In the genomic region with DNA sequence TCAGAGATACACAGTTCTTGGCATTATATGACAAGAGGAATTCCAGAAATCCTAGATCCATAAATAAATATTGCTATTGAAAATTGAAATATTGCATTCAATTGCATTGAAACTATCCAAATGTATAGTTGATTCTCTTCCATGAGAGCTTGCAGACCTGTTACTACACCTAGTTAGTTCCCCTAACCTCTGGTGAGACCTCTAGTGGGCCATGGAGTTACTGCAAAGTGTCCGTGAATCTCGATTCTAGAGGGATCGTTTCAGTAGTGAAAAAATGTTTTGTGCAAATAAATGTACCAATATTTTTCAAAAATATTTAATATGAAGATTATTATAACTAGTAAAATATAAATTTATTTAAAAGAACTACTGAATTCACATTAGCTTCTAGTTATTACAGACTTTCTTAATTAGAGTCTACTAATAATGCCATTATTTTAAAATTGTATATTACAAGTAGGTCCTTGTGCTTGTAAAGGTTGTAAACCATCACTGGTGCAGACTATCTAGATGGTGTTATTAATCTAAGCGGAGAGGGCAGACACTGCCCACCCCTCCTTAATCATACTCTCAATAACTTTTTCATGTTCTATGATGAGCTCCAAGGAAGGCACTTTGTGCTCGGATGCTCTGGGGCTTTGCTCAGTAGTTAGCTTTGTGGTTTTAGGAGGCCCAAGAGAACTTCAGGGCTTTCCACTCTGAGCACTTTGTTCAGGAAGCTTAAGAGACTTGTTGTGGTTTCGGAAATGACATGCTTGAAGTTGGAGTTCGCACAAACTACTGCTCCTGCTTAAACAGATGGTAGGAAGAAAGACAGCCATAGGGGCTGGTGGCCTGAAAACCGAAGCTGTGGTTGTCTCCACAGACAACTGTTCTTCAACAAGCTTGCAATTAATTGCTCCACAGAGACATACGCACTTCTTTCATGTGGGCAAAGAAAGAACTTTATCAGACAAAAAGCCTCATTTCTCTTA, we compare ENCODE assay signal across 8 cellular contexts. TPM values are rescaled to one million over a fixed set of nuclear protein-coding genes. Genes with fewer than 3 reads are reported as not detected.
DNase-seq lines count a peak whose midpoint lies in the region; ATAC-seq, FAIRE-seq and TF ChIP-seq lines count a peak whose summit lies in the region.

No MANE protein-coding gene starts in this region.

- CTCF ChIA-PET in BJ (lab: Yijun Ruan, JAX) (interaction anchor here (0.8 to 3.4 kb wide), 50 partner anchors 8 to 751 kb away, joined by 3 to 32 read pairs (median 4); a partner anchor contains a TSS), endothelial cell of umbilical vein (lab: Charles Lee) (interaction anchor here (0.7 to 4.9 kb wide), 33 partner anchors 10 to 756 kb away, joined by 3 to 139 read pairs (median 4); a partner anchor contains a TSS)

- TF ChIP-seq POLR2A in endothelial cell of umbilical vein (IDR thresholded peaks at IDR 0.05; ENCODE audit: low read depth, low read length): no peak

- H3K9me3 ChIP-seq in endothelial cell of umbilical vein (replicated peaks; ENCODE audit: control insufficient read depth, insufficient read depth, low read length): no peaks in the 10 kb centered on the region

- no peak overlapping the region for H3K27ac Mint-ChIP-seq in osteocyte (ENCODE audit: unreplicated experiment)

- peak; percentile 84 for FAIRE-seq in endothelial cell of umbilical vein (lab: Jason Lieb, UNC)

- peaks cover 12% of the 10 kb centered on the region for H3K27me3 Mint-ChIP-seq in osteocyte (ENCODE audit: unreplicated experiment)

- no peaks in the 10 kb centered on the region for H4K20me1 ChIP-seq in endothelial cell of umbilical vein (replicated peaks; ENCODE audit: control insufficient read depth, extremely low read depth, insufficient read depth, low read length)

- ATAC-seq in GM18520 (IDR thresholded peaks at IDR 0.05; ENCODE audit: unreplicated experiment) (peak; percentile 69), HG03064 (IDR thresholded peaks at IDR 0.05; ENCODE audit: low read depth, unreplicated experiment) (peak; percentile 72)

- dilution Hi-C loops in endothelial cell of umbilical vein (cut with MboI; ENCODE audit: extremely low pct_ligation_motif_present, low sequenced_read_pairs): no loop called here

- no peak overlapping the region for H3K9ac ChIP-seq in endothelial cell of umbilical vein (replicated peaks; ENCODE audit: extremely low read depth, insufficient read depth, low read length)

- H3K27me3 ChIP-seq in BJ (ENCODE audit: control insufficient read depth, insufficient read depth, low read length) (no peaks in the 10 kb centered on the region), endothelial cell of umbilical vein (ENCODE audit: control insufficient read depth in 2 of 2, insufficient read depth in 2 of 2, low read length in 2 of 2) (peaks cover 2% of the 10 kb centered on the region in 2 experiments)

- H3K36me3 ChIP-seq in BJ (ENCODE audit: control insufficient read depth, insufficient read depth, low read length): no peaks in the 10 kb centered on the region
- no peaks in the 10 kb centered on the region for H3K36me3 ChIP-seq in endothelial cell of umbilical vein (ENCODE audit: control insufficient read depth in 2 of 2, extremely low read depth in 1 of 2, insufficient read depth in 2 of 2, low read length in 2 of 2)

- intact Hi-C loops in endothelial cell of umbilical vein (cut with micrococcal nuclease): loop anchor here (1.0 to 10.0 kb wide), 8 partner anchors 123 to 756 kb away; a partner anchor contains a TSS

- DNase-seq in BJ (ENCODE audit: low read depth): no peak
- DNase-seq in NCI-H748 treated with DMSO at 0.1 percent for 48 hours (lab: John Stamatoyannopoulos, UW): peak; percentile 11
- peak; percentile 70 for DNase-seq in activated CD8-positive, alpha-beta memory T cell treated with anti-CD3 and anti-CD28 coated beads for 24 hours
- peak; percentile 40 for DNase-seq in endothelial cell of umbilical vein (ENCODE audit: low read depth, low spot score)
- no peak for DNase-seq in osteocyte (ENCODE audit: extremely low spot score, unreplicated experiment)
- DNase-seq in HCEC 1CT: no peak

- no peak overlapping the region for H3K27ac ChIP-seq in endothelial cell of umbilical vein (ENCODE audit: insufficient read depth, low read depth, low read length)

- no peak overlapping the region for H2AFZ ChIP-seq in endothelial cell of umbilical vein (ENCODE audit: low read depth, low read length)

- TF ChIP-seq CTCF in BJ (IDR thresholded peaks at IDR 0.05; ENCODE audit: insufficient read depth, low read depth, low read length) (peak; percentile 81), endothelial cell of umbilical vein (IDR thresholded peaks at IDR 0.05; ENCODE audit: extremely low read depth in 1 of 2, insufficient read depth in 1 of 2, low read depth in 1 of 2, low read length in 2 of 2) (peak; percentile 50 to 60), osteocyte (IDR thresholded peaks at IDR 0.05) (peak; percentile 75)

- no peak overlapping the region for H3K4me2 ChIP-seq in endothelial cell of umbilical vein (ENCODE audit: insufficient read depth, low read length)

- no peaks in the 10 kb centered on the region for H3K4me1 Mint-ChIP-seq in osteocyte (ENCODE audit: unreplicated experiment)

- H3K4me1 ChIP-seq in endothelial cell of umbilical vein (ENCODE audit: control insufficient read depth, extremely low read depth, insufficient read depth, low read length): no peaks in the 10 kb centered on the region

- no peaks in the 10 kb centered on the region for H3K36me3 Mint-ChIP-seq in osteocyte (ENCODE audit: unreplicated experiment)

- BruUV-seq in endothelial cell of umbilical vein (replicated peaks; lab: Mats Ljungman, UMichigan): no TSS peak

- H3K9me3 Mint-ChIP-seq in osteocyte (ENCODE audit: unreplicated experiment): no peaks in the 10 kb centered on the region

- H3K79me2 ChIP-seq in endothelial cell of umbilical vein (ENCODE audit: control insufficient read depth, insufficient read depth, low read length): no peaks in the 10 kb centered on the region

- no peaks in the 10 kb centered on the region for H3K9me1 ChIP-seq in endothelial cell of umbilical vein (replicated peaks; ENCODE audit: control insufficient read depth, extremely low read depth, insufficient read depth, low read length)

- H3K4me3 ChIP-seq in BJ (ENCODE audit: low read depth, low read length): no peak overlapping the region
- no peak overlapping the region for H3K4me3 ChIP-seq in endothelial cell of umbilical vein (replicated peaks in 1 of 3; ENCODE audit: insufficient read depth in 1 of 3, low read depth in 1 of 3, low read length in 3 of 3)

- no peak overlapping the region for H3K4me3 Mint-ChIP-seq in osteocyte (ENCODE audit: unreplicated experiment)

- POLR2A ChIA-PET in BJ (lab: Charles Lee) (no interaction called here), endothelial cell of umbilical vein (lab: Charles Lee) (no interaction called here)

TF ChIP-seq in endothelial cell of umbilical vein, 7 proteins besides CTCF, POLR2A, EP300 and RAD21:
- TF ChIP-seq FOS (IDR thresholded peaks at IDR 0.05; ENCODE audit: borderline replicate concordance, insufficient read depth, low read length) (no peak), GATA2 (IDR thresholded peaks at IDR 0.05; ENCODE audit: insufficient read depth, insufficient read length, low read depth, low read length) (no peak), EZH2 (IDR thresholded peaks at IDR 0.05; ENCODE audit: borderline replicate concordance, low read depth, low read length, severe bottlenecking) (no peak), JUN (IDR thresholded peaks at IDR 0.05; ENCODE audit: borderline replicate concordance, insufficient read depth, insufficient read length, low read depth) (no peak), POLR2AphosphoS5 (IDR thresholded peaks at IDR 0.05; ENCODE audit: insufficient read depth, low read depth, low read length) (no peak), MYC (IDR thresholded peaks at IDR 0.05; ENCODE audit: low read depth, low read length) (no peak)
- TF ChIP-seq, protein P1, sequence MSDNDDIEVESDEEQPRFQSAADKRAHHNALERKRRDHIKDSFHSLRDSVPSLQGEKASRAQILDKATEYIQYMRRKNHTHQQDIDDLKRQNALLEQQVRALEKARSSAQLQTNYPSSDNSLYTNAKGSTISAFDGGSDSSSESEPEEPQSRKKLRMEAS (IDR thresholded peaks at IDR 0.05; ENCODE audit: insufficient read depth, insufficient read length): no peak

RNA-seq across cellular contexts. Expression of a gene that starts 42.8 kb away (rescaled TPM):
- polyA plus RNA-seq in BJ (2011; rRNA removed) (not detected in 2 replicates), endothelial cell of umbilical vein (not detected in 2 replicates)
- polyA minus RNA-seq in BJ (2011; rRNA and poly(A)+ RNA removed): not detected in 2 replicates
- total RNA-seq in endothelial cell of umbilical vein (not detected in 2 replicates), osteocyte (not detected in 2 replicates)
- not detected in 2 replicates for polyA plus RNA-seq in endothelial cell of umbilical vein (2011; cell fraction: cytosol; rRNA removed)
- not detected in 2 replicates for polyA plus RNA-seq in endothelial cell of umbilical vein (2011; cell fraction: nucleus; rRNA removed)
- not detected in 2 replicates for polyA plus RNA-seq in endothelial cell of umbilical vein (2012)
- polyA minus RNA-seq in endothelial cell of umbilical vein: not detected in 2 replicates
- not detected for polyA minus RNA-seq in endothelial cell of umbilical vein (2011; cell fraction: cytosol; rRNA and poly(A)+ RNA removed)
- not detected in 2 replicates for polyA minus RNA-seq in endothelial cell of umbilical vein (2011; cell fraction: nucleus; rRNA and poly(A)+ RNA removed)

Comparison
In these comparisons a context has a peak if more than half of its experiments do, and no peak if none do; other contexts are left out.
1. DNase-seq: peak in NCI-H748 treated with DMSO at 0.1 percent for 48 hours (single experiment), activated CD8-positive, alpha-beta memory T cell treated with anti-CD3 and anti-CD28 coated beads for 24 hours (single experiment) and endothelial cell of umbilical vein (single experiment); none in BJ (single experiment), osteocyte (single experiment) and HCEC 1CT (single experiment).
2. Peak in every context shown above with its lines, with median percentiles within 50 percentile points of each other: CTCF ChIP-seq.